11 cellular contexts compared by ENCODE assay signal in genomic region chr1:242890211-242890741, GRCh38.
DNase-seq lines count a peak whose midpoint lies in the region; ATAC-seq and TF ChIP-seq lines count a peak whose summit lies in the region.
"Had no signal": no experiment of that assay in that cellular context is flagged by ENCODE, and none has a peak within 500 bp of the region (broad histone marks: within the 10 kb centered on the region; RNA-seq: fewer than 3 reads in every experiment).

No MANE protein-coding gene starts in this region.

- H3K27me3 ChIP-seq in HCT116 (ENCODE audit: insufficient read depth, low read length) (no peaks in the 10 kb centered on the region), PC-3 (ENCODE audit: low read length) (peaks cover 7% of the 10 kb centered on the region; the same call in 1 of the 2 replicates)

- ATAC-seq in HCT116 (no peak), PC-3 (no peak), left ventricle myocardium superior (peak; percentile 82), HG03460 (IDR thresholded peaks at IDR 0.05; ENCODE audit: unreplicated experiment) (no peak), HG02885 (IDR thresholded peaks at IDR 0.05; ENCODE audit: poor library complexity, unreplicated experiment) (no peak)

- H3K9me3 ChIP-seq in HCT116 (ENCODE audit: control insufficient read depth in 1 of 2, insufficient read depth in 1 of 2, low read depth in 1 of 2, low read length in 2 of 2), result no peaks in the 10 kb centered on the region
- no peaks in the 10 kb centered on the region for H3K9me3 ChIP-seq in PC-3 (ENCODE audit: low read length)

- peaks cover 8% of the 10 kb centered on the region for H3K27me3 Mint-ChIP-seq in neural crest cell (ENCODE audit: low read depth)

- no peak overlapping the region for H3K27ac Mint-ChIP-seq in neural crest cell (ENCODE audit: unreplicated experiment)

- H3K27ac ChIP-seq in HCT116 (ENCODE audit: low read depth, low read length) (no peak overlapping the region), PC-3 (ENCODE audit: low read length) (no peak overlapping the region)

- H3K4me3 ChIP-seq in HCT116 (replicated peaks in 1 of 2; ENCODE audit: low read depth in 1 of 2, low read length in 2 of 2), result no peak overlapping the region
- H3K4me3 ChIP-seq in PC-3 (ENCODE audit: low read length), result no peak overlapping the region

- no peaks in the 10 kb centered on the region for H3K9me2 ChIP-seq in HCT116 (ENCODE audit: insufficient read depth)
- H3K9me2 ChIP-seq in PC-3 (replicated peaks; ENCODE audit: low read length), result no peaks in the 10 kb centered on the region

- no peaks in the 10 kb centered on the region for H3K4me1 Mint-ChIP-seq in neural crest cell

- H3F3A ChIP-seq in PC-3 (ENCODE audit: low read length, unreplicated experiment), result no peaks in the 10 kb centered on the region

- H3K36me3 Mint-ChIP-seq in neural crest cell (ENCODE audit: low read depth), result no peaks in the 10 kb centered on the region

- H3K9ac ChIP-seq in HCT116 (ENCODE audit: low read length), result no peak overlapping the region
- no peak overlapping the region for H3K9ac ChIP-seq in PC-3 (ENCODE audit: low read length)

- DNase-seq in HCT116 (ENCODE audit: low read depth, low spot score) (no peak), PC-3 (peak; percentile 31), left ventricle myocardium superior (peak; percentile 56), neural crest cell (ENCODE audit: low read depth, low spot score) (peak; percentile 52), T-helper 1 cell (no peak)
- DNase-seq: activated naive CD4-positive, alpha-beta T cell treated with Interleukin-2 at 50 U/mL for 16 hours; DMS79; kidney; NCI-H1417 treated with DMSO at 0.1 percent for 48 hours had no signal

- H3K9me3 Mint-ChIP-seq in neural crest cell, result no peaks in the 10 kb centered on the region

- H3K4me1 ChIP-seq in HCT116 (ENCODE audit: control insufficient read depth in 1 of 2, insufficient read depth in 2 of 2, low read length in 2 of 2) (no peaks in the 10 kb centered on the region), PC-3 (ENCODE audit: insufficient read depth, low read length) (no peaks in the 10 kb centered on the region)

- no peak for TF ChIP-seq POLR2A in HCT116 (IDR thresholded peaks at IDR 0.05; ENCODE audit: borderline replicate concordance, extremely low read depth, insufficient read depth, insufficient read length)

- intact Hi-C loops in HCT116 (cut with micrococcal nuclease), result no loop called here
- intact Hi-C loops in PC-3 (cut with micrococcal nuclease), result no loop called here
- intact Hi-C loops in left ventricle myocardium superior (cut with micrococcal nuclease), result no loop called here

- no TSS peak for BruUV-seq in HCT116 (replicated peaks; lab: Mats Ljungman, UMichigan)
- no TSS peak for BruUV-seq in PC-3 (replicated peaks; lab: Mats Ljungman, UMichigan)

- CTCF ChIA-PET in HCT116 (lab: Charles Lee), result no interaction called here
- CTCF ChIA-PET in PC-3 (lab: Charles Lee), result no interaction called here

- RAD21 ChIA-PET in HCT116 (lab: Charles Lee; ENCODE audit: low non-redundant PET in 1 of 2, low total read pairs in 2 of 2, uncharacterized antibody in 2 of 2, unreplicated experiment in 2 of 2), result no interaction called here

- TF ChIP-seq CTCF in HCT116 (IDR thresholded peaks at IDR 0.05 in 2 of 3, conservative IDR thresholded peaks at IDR 0.05 in 1 of 3; ENCODE audit: borderline replicate concordance in 1 of 3, insufficient read depth in 1 of 3, low read depth in 2 of 3, low read length in 2 of 3) (no peak), PC-3 (conservative IDR thresholded peaks at IDR 0.05; ENCODE audit: low read depth, low read length) (no peak), neural crest cell (conservative IDR thresholded peaks at IDR 0.05) (no peak)

- no peak for TF ChIP-seq RAD21 in HCT116 (IDR thresholded peaks at IDR 0.05; ENCODE audit: low read depth)

- no peaks in the 10 kb centered on the region for H3K79me2 ChIP-seq in HCT116 (ENCODE audit: insufficient read depth, low read length)
- H3K79me2 ChIP-seq in PC-3 (ENCODE audit: low read length), result no peaks in the 10 kb centered on the region

- H2AFZ ChIP-seq in HCT116 (ENCODE audit: low read depth, low read length, poor library complexity, severe bottlenecking) (no peak overlapping the region), PC-3 (ENCODE audit: low read length) (no peak overlapping the region)

- H3K4me3 Mint-ChIP-seq in neural crest cell, result no peak overlapping the region

- H3K4me2 ChIP-seq in HCT116 (ENCODE audit: low read length) (no peak overlapping the region), PC-3 (ENCODE audit: low read length) (no peak overlapping the region)

- H3K36me3 ChIP-seq in HCT116 (ENCODE audit: control insufficient read depth in 1 of 2, insufficient read depth in 2 of 2, low read length in 2 of 2) (no peaks in the 10 kb centered on the region), PC-3 (ENCODE audit: low read depth, low read length) (no peaks in the 10 kb centered on the region)

- POLR2A ChIA-PET in HCT116 (lab: Charles Lee), result no interaction called here
- POLR2A ChIA-PET in PC-3 (lab: Charles Lee; ENCODE audit: unreplicated experiment), result no interaction called here

- H4K20me1 ChIP-seq in HCT116 (ENCODE audit: insufficient read depth) (no peaks in the 10 kb centered on the region), PC-3 (ENCODE audit: low read length) (no peaks in the 10 kb centered on the region)

TF ChIP-seq in HCT116, 20 proteins besides CTCF, POLR2A, EP300 and RAD21:
- TF ChIP-seq SP1 (IDR thresholded peaks at IDR 0.05; ENCODE audit: low read depth) (no peak), CBX3 (IDR thresholded peaks at IDR 0.05; ENCODE audit: low read depth) (no peak), REST (IDR thresholded peaks at IDR 0.05; ENCODE audit: low read depth) (peak; percentile 38)

Comparison
In these comparisons a context has a peak if more than half of its experiments do, and no peak if none do; other contexts are left out.
1. DNase-seq: peak in PC-3 (single experiment), left ventricle myocardium superior (single experiment) and neural crest cell (single experiment); none in HCT116 (single experiment) and T-helper 1 cell (0 of 5).